ENCODE assay signal across 10 cellular contexts in the genomic region with DNA sequence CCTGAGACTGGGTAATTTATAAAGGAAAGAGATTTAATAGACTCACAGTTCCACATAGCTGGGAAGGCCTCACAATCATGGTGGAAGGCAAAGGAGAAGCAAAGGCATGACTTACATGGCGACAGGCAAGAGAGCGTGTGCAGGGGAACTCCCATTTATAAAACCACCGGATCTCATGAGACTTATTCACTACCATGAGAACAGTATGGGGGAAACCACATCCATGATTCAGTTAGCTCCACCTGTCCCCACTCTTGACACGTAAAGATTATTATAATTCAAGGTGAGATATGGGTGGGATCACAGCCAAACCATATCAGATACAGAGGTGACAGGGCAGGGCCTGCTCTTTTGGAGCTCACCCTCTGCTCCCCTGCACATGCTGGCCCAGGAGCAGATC. TPM values are rescaled to one million over a fixed set of nuclear protein-coding genes. Genes with fewer than 3 reads are reported as not detected.
"Had no signal": no experiment of that assay in that cellular context is flagged by ENCODE, and none has a peak within 500 bp of the region (broad histone marks: within the 10 kb centered on the region; RNA-seq: fewer than 3 reads in every experiment).

No MANE protein-coding gene starts in this region.

RNA-seq across cellular contexts. Expression of gene TMEM61, which starts 31.4 kb away (rescaled TPM):
- total RNA-seq: activated CD4-positive, alpha-beta memory T cell treated with anti-CD3 and anti-CD28 coated beads for 36 hours; activated CD8-positive, alpha-beta memory T cell treated with anti-CD3 and anti-CD28 coated beads for 36 hours; activated naive CD4-positive, alpha-beta T cell treated with anti-CD3 and anti-CD28 coated beads for 36 hours; astrocyte; cardiac septum; MCF 10A; T-helper 1 cell treated with Interleukin-12 subunit alpha and Interleukin-12 subunit beta and Interleukin-4 antibody, amounts not matched to agents 30 ng/mL and 1 ng/mL, for 36 hours had no signal

RNA-seq across cellular contexts. Expression of gene BSND, which starts 49.7 kb away (rescaled TPM):
- total RNA-seq: activated CD4-positive, alpha-beta memory T cell treated with anti-CD3 and anti-CD28 coated beads for 36 hours; activated CD8-positive, alpha-beta memory T cell treated with anti-CD3 and anti-CD28 coated beads for 36 hours; activated naive CD4-positive, alpha-beta T cell treated with anti-CD3 and anti-CD28 coated beads for 36 hours; adrenal gland; astrocyte; body of pancreas; cardiac septum; MCF 10A; Right ventricle myocardium superior; T-helper 1 cell treated with Interleukin-12 subunit alpha and Interleukin-12 subunit beta and Interleukin-4 antibody, amounts not matched to agents 30 ng/mL and 1 ng/mL, for 36 hours had no signal
